Comparison of ENCODE assay signal across 25 cellular contexts in the genomic region with DNA sequence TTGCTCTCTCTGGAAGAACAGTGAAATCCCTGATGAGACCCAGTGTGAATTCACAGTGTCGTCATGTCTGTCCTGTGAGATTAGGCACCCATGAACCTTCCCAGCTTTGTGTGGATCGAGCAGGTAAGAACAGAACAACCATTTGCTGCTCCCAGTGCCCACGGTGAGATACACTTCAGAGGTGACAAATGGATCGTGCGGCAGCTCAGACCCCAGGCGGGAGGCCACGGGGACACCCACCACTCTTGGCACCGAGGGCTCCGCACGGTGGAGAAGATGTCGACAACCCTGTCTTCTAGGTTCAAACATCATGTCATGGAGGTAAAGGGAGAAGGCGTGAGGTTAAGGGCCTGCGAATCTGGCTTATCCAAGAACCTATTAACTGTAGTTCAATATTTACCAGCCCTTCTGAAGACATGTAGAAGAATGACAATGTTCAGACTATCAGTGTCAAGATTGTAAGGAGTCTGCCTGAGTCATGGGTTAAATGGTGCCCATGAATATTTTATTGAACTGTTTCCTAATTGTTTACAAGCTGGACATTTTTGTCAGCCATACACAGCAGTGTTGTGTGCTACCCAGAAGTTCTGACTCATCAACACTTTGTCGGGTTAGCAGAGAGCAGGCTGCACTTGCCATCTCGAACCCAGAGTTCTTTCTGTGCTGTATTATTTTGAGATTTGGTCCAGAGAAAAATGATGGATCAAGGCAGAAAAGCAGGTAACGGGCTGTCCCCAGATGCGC. TPM values are rescaled to one million over a fixed set of nuclear protein-coding genes. Genes with fewer than 3 reads are reported as not detected.
A peak's percentile ranks its signal among the peaks of the same experiment; 100 is the strongest.
DNase-seq lines count a peak whose midpoint lies in the region; ATAC-seq and TF ChIP-seq lines count a peak whose summit lies in the region.
"Had no signal": no experiment of that assay in that cellular context is flagged by ENCODE, and none has a peak within 500 bp of the region (broad histone marks: within the 10 kb centered on the region; RNA-seq: fewer than 3 reads in every experiment).

No MANE protein-coding gene starts in this region.

- H2AK5ac ChIP-seq in mesenchymal stem cell (ENCODE audit: low read length, severe bottlenecking), result no peak overlapping the region

- H2BK120ac ChIP-seq in mesenchymal stem cell (ENCODE audit: low read depth, low read length), result no peak overlapping the region

- H3K18ac ChIP-seq in mesenchymal stem cell (ENCODE audit: low read depth in 1 of 2, low read length in 2 of 2), result no peak overlapping the region

- no peak overlapping the region for H4K8ac ChIP-seq in mesenchymal stem cell (ENCODE audit: low read length)

- H3K14ac ChIP-seq in mesenchymal stem cell (ENCODE audit: low read length in 2 of 2), result no peak overlapping the region

- H3K36me3 Mint-ChIP-seq in T-helper 17 cell (ENCODE audit: low read depth), result no peaks in the 10 kb centered on the region
- H3K36me3 Mint-ChIP-seq: activated naive CD4-positive, alpha-beta T cell treated with anti-CD3 and anti-CD28 coated beads, Interleukin-2, amount 10 ng/mL, durations not matched to agents 7 days and 5 days had no signal

- ATAC-seq in T-helper 17 cell, result no peak
- ATAC-seq: activated CD4-positive, alpha-beta T cell treated with anti-CD3 and anti-CD28 coated beads for 36 hours; K562; right cardiac atrium had no signal

- H3K27me3 Mint-ChIP-seq in T-helper 17 cell, result peaks cover 32% of the 10 kb centered on the region

- no peak overlapping the region for H3K23ac ChIP-seq in mesenchymal stem cell (ENCODE audit: low read length in 2 of 2)

- peaks cover 6 to 38% of the 10 kb centered on the region in 2 experiments for H3K27me3 ChIP-seq in mesenchymal stem cell (ENCODE audit: control insufficient read depth in 1 of 2, insufficient read depth in 1 of 2, low read length in 2 of 2)
- H3K27me3 ChIP-seq in BE2C, result no peaks in the 10 kb centered on the region
- H3K27me3 ChIP-seq: ovary had no signal

- H2BK5ac ChIP-seq in mesenchymal stem cell (ENCODE audit: low read depth, low read length, poor library complexity, severe bottlenecking), result no peak overlapping the region

- H3K27ac ChIP-seq in mesenchymal stem cell (ENCODE audit: low read length, poor library complexity, severe bottlenecking) (no peak overlapping the region), caudate nucleus (ENCODE audit: low read depth, low read length) (no peak overlapping the region)
- H3K27ac ChIP-seq: coronary artery, ovary had no signal

- H3K9me3 ChIP-seq in T-helper 17 cell (ENCODE audit: control insufficient read depth, low read length, poor library complexity, severe bottlenecking) (no peaks in the 10 kb centered on the region), mesenchymal stem cell (ENCODE audit: control insufficient read depth, low read length) (no peaks in the 10 kb centered on the region), BE2C (no peaks in the 10 kb centered on the region)
- H3K9me3 ChIP-seq: ovary had no signal

- peaks cover 12% of the 10 kb centered on the region for H3K4me1 Mint-ChIP-seq in T-helper 17 cell

- no peak overlapping the region for H2BK12ac ChIP-seq in mesenchymal stem cell (ENCODE audit: low read length in 2 of 2)

- no peak overlapping the region for H3K4me3 Mint-ChIP-seq in T-helper 17 cell
- H3K4me3 Mint-ChIP-seq: activated CD4-positive, alpha-beta T cell treated with anti-CD3 and anti-CD28 coated beads for 36 hours; activated naive CD4-positive, alpha-beta T cell treated with anti-CD3 and anti-CD28 coated beads, Interleukin-2, amount 10 ng/mL, durations not matched to agents 7 days and 5 days; CD4-positive, alpha-beta T cell; endodermal cell; stimulated activated naive CD8-positive, alpha-beta T cell treated with anti-CD3 and anti-CD28 coated beads, Interleukin-15, Interleukin-2, amounts not matched to agents 100 ng/mL and 50 ng/mL, for 24 hours had no signal

- H3K4ac ChIP-seq in mesenchymal stem cell (ENCODE audit: low read depth in 1 of 2, low read length in 2 of 2), result no peak overlapping the region

- peak; percentile 16 for DNase-seq in AG09309 (ENCODE audit: low read depth)
- peak; percentile 14 for DNase-seq in EL
- DNase-seq in T-helper 17 cell, result no peak
- DNase-seq in mesenchymal stem cell, result peak; percentile 63
- DNase-seq in caudate nucleus (lab: John Stamatoyannopoulos, UW), result no peak
- DNase-seq in NOMO-1 treated with DMSO at 0.1 percent for 48 hours (lab: John Stamatoyannopoulos, UW; ENCODE audit: unreplicated experiment), result no peak
- DNase-seq in dermis blood vessel endothelial cell, result no peak
- no peak for DNase-seq in BE2C
- DNase-seq: activated CD4-positive, alpha-beta T cell treated with anti-CD3 and anti-CD28 coated beads for 36 hours; activated naive CD4-positive, alpha-beta T cell treated with anti-CD3 and anti-CD28 coated beads, Interleukin-2, amount 10 ng/mL, durations not matched to agents 7 days and 5 days; activated T-cell treated with anti-CD3 and anti-CD28 coated beads, Interleukin-2, amount 50 U/mL, for 48 hours; amniotic stem cell; CD4-positive, alpha-beta T cell; endodermal cell; GF-D8; GOT3; NCI-H1436; NCI-H510A treated with DMSO at 0.1 percent for 48 hours; NK-92 treated with Interleukin-12 subunit alpha and Interleukin-12 subunit beta, amount 100 ng/mL, for 24 hours; ovary; right cardiac atrium; SIG-M5 had no signal

- H2BK15ac ChIP-seq in mesenchymal stem cell (ENCODE audit: low read depth, poor library complexity, severe bottlenecking), result no peak overlapping the region

- H3K79me1 ChIP-seq in mesenchymal stem cell (replicated peaks; ENCODE audit: low read length, poor library complexity, severe bottlenecking), result no peaks in the 10 kb centered on the region

- H3K4me2 ChIP-seq in mesenchymal stem cell (ENCODE audit: low read length, poor library complexity, severe bottlenecking), result no peak overlapping the region

- no peaks in the 10 kb centered on the region for H3K4me1 ChIP-seq in mesenchymal stem cell (ENCODE audit: control insufficient read depth, insufficient read depth, low read depth, low read length)
- peaks cover 3% of the 10 kb centered on the region; the same call in 1 of the 2 replicates for H3K4me1 ChIP-seq in BE2C

- no peak for TF ChIP-seq CTCF in AG09309 (IDR thresholded peaks at IDR 0.05; ENCODE audit: control insufficient read depth, insufficient read depth, low read depth, low read length, missing control alignments)
- no peak for TF ChIP-seq CTCF in BE2C (IDR thresholded peaks at IDR 0.05; ENCODE audit: low read depth, low read length)

- no peak overlapping the region for H2AFZ ChIP-seq in mesenchymal stem cell (ENCODE audit: low read depth, low read length)

- no peak overlapping the region for H4K91ac ChIP-seq in mesenchymal stem cell (ENCODE audit: low read length)

- H3K27ac Mint-ChIP-seq in T-helper 17 cell, result peak overlapping the region; percentile 27
- H3K27ac Mint-ChIP-seq: activated CD4-positive, alpha-beta T cell treated with anti-CD3 and anti-CD28 coated beads for 36 hours; activated naive CD4-positive, alpha-beta T cell treated with anti-CD3 and anti-CD28 coated beads, Interleukin-2, amount 10 ng/mL, durations not matched to agents 7 days and 5 days; CD4-positive, alpha-beta T cell; endodermal cell; stimulated activated naive CD8-positive, alpha-beta T cell treated with anti-CD3 and anti-CD28 coated beads, Interleukin-15, Interleukin-2, amounts not matched to agents 100 ng/mL and 50 ng/mL, for 24 hours had no signal

- no peak overlapping the region for H3K9ac ChIP-seq in mesenchymal stem cell (ENCODE audit: low read length)

- no peak overlapping the region for H3K4me3 ChIP-seq in AG09309 (ENCODE audit: control insufficient read depth, low read depth, low read length)
- H3K4me3 ChIP-seq in mesenchymal stem cell (ENCODE audit: insufficient read depth in 1 of 2, low read depth in 1 of 2, low read length in 2 of 2), result no peak overlapping the region
- no peak overlapping the region for H3K4me3 ChIP-seq in BE2C (ENCODE audit: low read depth, low read length)
- H3K4me3 ChIP-seq: coronary artery, K562, ovary had no signal

- H3K36me3 ChIP-seq in mesenchymal stem cell (ENCODE audit: control insufficient read depth in 1 of 2, insufficient read depth in 2 of 2, low read depth in 1 of 2, low read length in 2 of 2) (no peaks in the 10 kb centered on the region), BE2C (no peaks in the 10 kb centered on the region)
- H3K36me3 ChIP-seq: ovary had no signal

- 75% methylated on average over 11 of the region's 17 CpGs for WGBS in mesenchymal stem cell

RNA-seq across cellular contexts. Expression of gene PCSK6, which starts 15.5 kb away (rescaled TPM):
- 10 to 100 TPM in 1 of 2 donors, 1 to 10 TPM in 1; 1.9 to 27.8 TPM for total RNA-seq in T-helper 17 cell
- polyA plus RNA-seq in mesenchymal stem cell (2013, experiment 1 of 2), result 49.7 TPM
- 51.6 TPM for polyA plus RNA-seq in mesenchymal stem cell (2013, experiment 2 of 2)
- total RNA-seq in dermis blood vessel endothelial cell, result 24.0 and 24.8 TPM in 2 replicates
- 39.9 TPM for polyA plus RNA-seq in BE2C (2012; ENCODE audit: insufficient read depth, insufficient read length, low read depth)

Comparison
In these comparisons a context has a peak if more than half of its experiments do, and no peak if none do; other contexts are left out.
1. DNase-seq: peak in AG09309 (single experiment), EL (single experiment) and mesenchymal stem cell (single experiment); none in T-helper 17 cell (0 of 3), caudate nucleus (0 of 61), NOMO-1 treated with DMSO at 0.1 percent for 48 hours (single experiment), dermis blood vessel endothelial cell (single experiment) and BE2C (single experiment).